Comparison of ENCODE assay signal across 18 cellular contexts in the genomic region with DNA sequence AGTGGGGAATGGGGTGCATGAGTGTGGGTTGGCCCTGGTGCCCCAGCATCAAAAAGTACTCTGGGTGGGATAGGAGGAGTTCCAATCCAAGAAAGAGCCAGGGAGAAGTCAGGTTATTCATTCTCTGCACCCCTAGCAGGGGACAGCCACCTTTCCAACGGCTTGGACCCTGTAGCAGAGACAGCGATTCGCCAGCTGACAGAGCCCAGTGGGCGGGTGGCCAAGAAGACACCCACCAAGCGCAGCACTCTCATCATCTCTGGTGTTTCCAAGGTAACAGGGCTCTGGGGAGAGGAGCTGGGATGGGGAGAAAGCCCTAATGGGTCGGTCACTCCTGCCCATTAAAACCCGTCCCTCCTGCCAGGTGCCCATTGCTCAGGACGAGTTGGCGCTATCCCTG. TPM values are rescaled to one million over a fixed set of nuclear protein-coding genes. Genes with fewer than 3 reads are reported as not detected.
"Had no signal": no experiment of that assay in that cellular context is flagged by ENCODE, and none has a peak within 500 bp of the region (broad histone marks: within the 10 kb centered on the region; RNA-seq: fewer than 3 reads in every experiment).

No MANE protein-coding gene starts in this region.

- H3K9me3 ChIP-seq: mucosa of descending colon, ovary, psoas muscle, thoracic aorta, upper lobe of left lung had no signal

- H3K27me3 ChIP-seq: cardiac muscle cell, ovary, upper lobe of left lung had no signal

- ATAC-seq: effector memory CD8-positive, alpha-beta T cell; mucosa of descending colon; psoas muscle; right cardiac atrium had no signal

- H3K4me3 ChIP-seq: cardiac muscle cell, mucosa of descending colon, ovary, psoas muscle, skin epidermis, thoracic aorta, upper lobe of left lung had no signal

- H3K4me3 Mint-ChIP-seq: effector memory CD8-positive, alpha-beta T cell had no signal

- H3K9me3 Mint-ChIP-seq: effector memory CD8-positive, alpha-beta T cell; naive B cell had no signal

- H3K27me3 Mint-ChIP-seq: effector memory CD8-positive, alpha-beta T cell; naive B cell had no signal

- H3K36me3 ChIP-seq: ovary had no signal

- H3K27ac Mint-ChIP-seq: naive B cell had no signal

- DNase-seq: activated CD4-positive, alpha-beta T cell treated with anti-CD3 and anti-CD28 coated beads for 1 hour; activated CD8-positive, alpha-beta memory T cell treated with anti-CD3 and anti-CD28 coated beads for 24 hours; activated CD8-positive, alpha-beta memory T cell treated with anti-CD3 and anti-CD28 coated beads, Interleukin-2, amount 50 U/mL, for 48 hours; effector memory CD8-positive, alpha-beta T cell; mesenchymal stem cell; mucosa of descending colon; naive B cell; ovary; psoas muscle; right cardiac atrium; stimulated activated CD4-positive, alpha-beta T cell treated with anti-CD3 and anti-CD28 coated beads, Interleukin-15, amount 100 ng/mL, for 24 hours; stimulated activated CD4-positive, alpha-beta T cell treated with anti-CD3 and anti-CD28 coated beads, Interleukin-2, amount 100 ng/mL, for 48 hours; upper lobe of left lung; WERI-Rb-1 had no signal

- H3K27ac ChIP-seq: cardiac muscle cell, ovary, psoas muscle, thoracic aorta, WERI-Rb-1 had no signal

RNA-seq across cellular contexts. Expression of gene ABCG4, which starts 35.1 kb away (rescaled TPM):
- total RNA-seq: dermis microvascular lymphatic vessel endothelial cell had no signal
